ENCODE assay signal across 35 cellular contexts in genomic region chr1:170723518-170723917, GRCh38. TPM values are rescaled to one million over a fixed set of nuclear protein-coding genes. Genes with fewer than 3 reads are reported as not detected.
"Had no signal": no experiment of that assay in that cellular context is flagged by ENCODE, and none has a peak within 500 bp of the region (broad histone marks: within the 10 kb centered on the region; RNA-seq: fewer than 3 reads in every experiment).

No MANE protein-coding gene starts in this region.

- DNase-seq: activated effector memory CD4-positive, alpha-beta T cell treated with anti-CD3 and anti-CD28 coated beads, Interleukin-2, amount 50 U/mL, for 16 hours; activated effector memory CD4-positive, alpha-beta T cell treated with Interleukin-2 at 50 U/mL for 16 hours; activated gamma-delta T cell; activated gamma-delta T cell treated with Interleukin-2 at 50 U/mL for 16 hours; activated naive CD4-positive, alpha-beta T cell; activated naive CD4-positive, alpha-beta T cell treated with anti-CD3 and anti-CD28 coated beads for 36 hours; activated naive CD4-positive, alpha-beta T cell treated with anti-CD3 and anti-CD28 coated beads, Interleukin-2, amount 10 ng/mL, durations not matched to agents 7 days and 5 days; activated naive CD4-positive, alpha-beta T cell treated with anti-CD3 and anti-CD28 coated beads, Interleukin-2, amount 50 U/mL, for 16 hours; activated naive CD4-positive, alpha-beta T cell treated with Interleukin-2 at 50 U/mL for 16 hours; activated naive CD8-positive, alpha-beta T cell treated with anti-CD3 and anti-CD28 coated beads for 36 hours; activated naive CD8-positive, alpha-beta T cell treated with anti-CD3 and anti-CD28 coated beads, Interleukin-2, amount 10 ng/mL, durations not matched to agents 7 days and 5 days; activated naive CD8-positive, alpha-beta T cell treated with anti-CD3 and anti-CD28 coated beads, Interleukin-2, amount 50 U/mL, for 24 hours; activated T-cell treated with anti-CD3 and anti-CD28 coated beads, Interleukin-2, amount 50 U/mL, for 24 hours; activated T-cell treated with anti-CD3 and anti-CD28 coated beads, Interleukin-2, amount 50 U/mL, for 4 hours; activated T-cell treated with anti-CD3 and anti-CD28 coated beads, Interleukin-2, amount 50 U/mL, for 48 hours; activated T-cell treated with anti-CD3 and anti-CD28 coated beads, Interleukin-2, amount 50 U/mL, for 72 hours; adrenal gland; amniotic stem cell; amygdala; anterior cingulate cortex; aorta; body of pancreas; brain microvascular endothelial cell; caudate nucleus; central memory CD4-positive, alpha-beta T cell; cerebellar nuclear complex had no signal

- H3K4me3 ChIP-seq: adrenal gland, ascending aorta, body of pancreas, breast epithelium, cardiac muscle cell had no signal

- FAIRE-seq: astrocyte, bronchial epithelial cell had no signal

- H3K36me3 ChIP-seq: adrenal gland, breast epithelium, cardiac muscle cell had no signal

- ATAC-seq: activated naive CD4-positive, alpha-beta T cell treated with anti-CD3 and anti-CD28 coated beads, Interleukin-2, amount 50 U/mL, for 72 hours; activated naive CD8-positive, alpha-beta T cell treated with anti-CD3 and anti-CD28 coated beads, Interleukin-2, amount 50 U/mL, for 24 hours; activated T-cell treated with anti-CD3 and anti-CD28 coated beads, Interleukin-2, amount 50 U/mL, for 4 hours; activated T-cell treated with anti-CD3 and anti-CD28 coated beads, Interleukin-2, amount 50 U/mL, for 72 hours; activated T-helper 17 cell treated with anti-CD3 and anti-CD28 coated beads, Interleukin-2, amount 50 U/mL, for 72 hours; body of pancreas had no signal

- H3K9me3 ChIP-seq: adrenal gland, body of pancreas, breast epithelium had no signal

- H3K4me1 ChIP-seq: adrenal gland, body of pancreas, breast epithelium had no signal

- H3K27ac ChIP-seq: adrenal gland, ascending aorta, body of pancreas, brain microvascular endothelial cell, breast epithelium, cardiac muscle cell had no signal

- H3K27me3 ChIP-seq: adrenal gland, ascending aorta, body of pancreas, brain microvascular endothelial cell, breast epithelium, cardiac muscle cell had no signal

RNA-seq across cellular contexts. Expression of gene PRRX1, which starts 59.6 kb away (rescaled TPM):
- total RNA-seq: activated naive CD4-positive, alpha-beta T cell treated with anti-CD3 and anti-CD28 coated beads for 36 hours; activated naive CD4-positive, alpha-beta T cell treated with anti-CD3 and anti-CD28 coated beads, Interleukin-2, amount 50 U/mL, for 72 hours; activated naive CD8-positive, alpha-beta T cell treated with anti-CD3 and anti-CD28 coated beads for 36 hours; activated naive CD8-positive, alpha-beta T cell treated with anti-CD3 and anti-CD28 coated beads, Interleukin-2, amount 10 ng/mL, durations not matched to agents 7 days and 5 days; activated T-cell treated with anti-CD3 and anti-CD28 coated beads, Interleukin-2, amount 50 U/mL, for 4 hours; activated T-cell treated with anti-CD3 and anti-CD28 coated beads, Interleukin-2, amount 50 U/mL, for 72 hours; activated T-helper 1 cell treated with anti-CD3 and anti-CD28 coated beads, Interleukin-12 subunit alpha, Interleukin-12 subunit beta, Interleukin-2, Interleukin-4 antibody, amounts not matched to agents 30 ng/mL and 10 ng/mL and 1 ng/mL, durations not matched to agents 14 hours and 24 hours and 36 hours; activated T-helper 17 cell treated with anti-CD3 and anti-CD28 coated beads, Interleukin-2, amount 50 U/mL, for 72 hours; activated T-helper 2 cell treated with anti-CD3 and anti-CD28 coated beads, Interferon-gamma antibody, Interleukin-2, Interleukin-4, amounts not matched to agents 10 μg/mL and 5 μg/mL and 100 μg/mL, durations not matched to agents 14 hours and 24 hours and 36 hours had no signal
